In the genomic region with DNA sequence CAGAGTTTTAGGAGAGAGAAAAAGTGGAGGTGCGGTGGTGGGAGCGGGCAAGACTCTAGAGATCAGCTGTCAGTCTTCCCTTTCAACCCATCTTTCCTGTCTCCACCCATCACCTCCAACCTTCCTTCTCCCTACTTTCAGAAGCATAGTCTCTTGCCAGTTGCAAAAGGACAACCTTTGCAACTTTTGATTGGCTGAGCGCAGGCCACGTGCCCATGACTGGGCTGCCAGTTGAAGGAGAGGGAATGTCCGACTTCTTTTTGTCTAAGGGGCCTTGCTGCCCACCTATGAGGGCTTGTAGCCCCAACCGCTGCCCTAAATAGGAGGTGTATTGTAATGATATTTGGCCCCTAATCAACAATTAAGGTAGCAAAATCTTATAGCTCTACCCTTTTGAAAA, we compare ENCODE assay signal across 20 cellular contexts. TPM values are rescaled to one million over a fixed set of nuclear protein-coding genes. Genes with fewer than 3 reads are reported as not detected.
DNase-seq lines count a peak whose midpoint lies in the region; ATAC-seq, FAIRE-seq and TF ChIP-seq lines count a peak whose summit lies in the region.
"Had no signal": no experiment of that assay in that cellular context is flagged by ENCODE, and none has a peak within 500 bp of the region (broad histone marks: within the 10 kb centered on the region; RNA-seq: fewer than 3 reads in every experiment).

No MANE protein-coding gene starts in this region.

- no peaks in the 10 kb centered on the region; the same call in 1 of the 2 replicates for H3F3A ChIP-seq in GM23338 (replicated peaks; ENCODE audit: low read depth)

- peaks cover 22% of the 10 kb centered on the region for H3K4me1 ChIP-seq in GM23338 (ENCODE audit: insufficient read depth)
- peaks cover 29% of the 10 kb centered on the region for H3K4me1 ChIP-seq in KMS-11 (ENCODE audit: low read depth, poor library complexity, severe bottlenecking)
- peaks cover 2 to 5% (median 3%) of the 10 kb centered on the region in 4 experiments for H3K4me1 ChIP-seq in H1 (replicated peaks in 1 of 4; ENCODE audit: control insufficient read depth in 3 of 4, insufficient read depth in 4 of 4, low read length in 3 of 4)

- no peak overlapping the region for H3K27ac ChIP-seq in GM23338 (ENCODE audit: low read depth)
- no peak overlapping the region for H3K27ac ChIP-seq in KMS-11
- no peak overlapping the region for H3K27ac ChIP-seq in H1 (ENCODE audit: low read depth, low read length)
- H3K27ac ChIP-seq: BLaER1 had no signal

- H3K27ac Mint-ChIP-seq in GM23338, result no peak overlapping the region
- H3K27ac Mint-ChIP-seq in osteocyte (ENCODE audit: unreplicated experiment), result no peak overlapping the region
- H3K27ac Mint-ChIP-seq: CD4-positive, alpha-beta memory T cell had no signal

- H3K23me2 ChIP-seq in H1 (ENCODE audit: low read depth, low read length), result no peaks in the 10 kb centered on the region

- H4K5ac ChIP-seq in H1 (ENCODE audit: insufficient read length, low read depth, low read length), result no peak overlapping the region

- peaks cover 2% of the 10 kb centered on the region; the same call in 2 of the 3 replicates for H3K9me3 Mint-ChIP-seq in GM23338
- H3K9me3 Mint-ChIP-seq in osteocyte (ENCODE audit: unreplicated experiment), result no peaks in the 10 kb centered on the region
- H3K9me3 Mint-ChIP-seq: CD14-positive monocyte had no signal

- H3K4me3 Mint-ChIP-seq in GM23338 (no peak overlapping the region), osteocyte (ENCODE audit: unreplicated experiment) (no peak overlapping the region)
- H3K4me3 Mint-ChIP-seq: CD14-positive monocyte; CD4-positive, alpha-beta memory T cell had no signal

- H3K9ac ChIP-seq in KMS-11 (no peak overlapping the region), H1 (replicated peaks in 1 of 4; ENCODE audit: extremely low read depth in 1 of 4, low read depth in 3 of 4, low read length in 3 of 4) (no peak overlapping the region)
- H3K9ac ChIP-seq: BLaER1 had no signal

- TF ChIP-seq RAD21 in H1 (IDR thresholded peaks at IDR 0.05 in 1 of 2, conservative IDR thresholded peaks at IDR 0.05 in 1 of 2; ENCODE audit: low read depth in 2 of 2, low read length in 2 of 2), result no peak

- TF ChIP-seq EP300 in H1 (IDR thresholded peaks at IDR 0.05; ENCODE audit: borderline replicate concordance in 1 of 2, low read depth in 2 of 2, low read length in 2 of 2), result no peak

- TF ChIP-seq CTCF in GM23338 (conservative IDR thresholded peaks at IDR 0.05; ENCODE audit: low read depth in 2 of 2) (no peak), KMS-11 (conservative IDR thresholded peaks at IDR 0.05; ENCODE audit: low read depth, low read length) (no peak), H1 (IDR thresholded peaks at IDR 0.05; ENCODE audit: control extremely low read depth in 1 of 3, insufficient read depth in 1 of 3, low read depth in 1 of 3, low read length in 3 of 3) (no peak), osteocyte (IDR thresholded peaks at IDR 0.05) (no peak)

- no peaks in the 10 kb centered on the region for H3K9me3 ChIP-seq in H1 (ENCODE audit: insufficient read depth in 2 of 2, low read depth in 1 of 2, low read length in 1 of 2)
- H3K9me3 ChIP-seq: BLaER1 had no signal

- H3K27me3 ChIP-seq in GM23338 (ENCODE audit: insufficient read depth) (no peaks in the 10 kb centered on the region), KMS-11 (ENCODE audit: insufficient read depth, low read depth) (peaks cover 3% of the 10 kb centered on the region; the same call in 1 of the 2 replicates), H1 (replicated peaks in 1 of 4; ENCODE audit: control insufficient read depth in 3 of 4, extremely low read depth in 1 of 4, insufficient read depth in 3 of 4, low read length in 3 of 4) (no peaks in the 10 kb centered on the region; a peak in 1 of 7 replicates)
- H3K27me3 ChIP-seq: BLaER1 had no signal

- no peak overlapping the region for H2BK120ac ChIP-seq in H1 (replicated peaks; ENCODE audit: low read depth, low read length)

- H3K79me1 ChIP-seq in H1 (ENCODE audit: low read depth, low read length), result no peaks in the 10 kb centered on the region

- no peak overlapping the region for H2BK20ac ChIP-seq in H1 (ENCODE audit: low read length)

- no peak overlapping the region for H3K4me3 ChIP-seq in GM23338
- H3K4me3 ChIP-seq in KMS-11 (IDR thresholded peaks at IDR 0.05; ENCODE audit: insufficient read depth, low read depth, low read length), result no peak overlapping the region
- H3K4me3 ChIP-seq in H1 (ENCODE audit: extremely low read depth in 1 of 4, insufficient read depth in 2 of 4, low read depth in 3 of 4, low read length in 4 of 4), result no peak overlapping the region
- H3K4me3 ChIP-seq: BLaER1 had no signal

- H4K91ac ChIP-seq in H1 (replicated peaks; ENCODE audit: insufficient read length, low read length), result no peak overlapping the region

- no peak for ATAC-seq in GM23338
- no peak for ATAC-seq in esophagus mucosa

- 91% methylated on average over 6 of the region's 6 CpGs; no CpG with 5 or more reads in 1 of the 2 experiments for WGBS in H1 (ENCODE audit: extremely low coverage in 1 of 2, insufficient coverage in 1 of 2, insufficient read length in 1 of 2, insufficient replicate concordance in 2 of 2, low coverage in 1 of 2, low lambda C conversion rate in 2 of 2, missing lambda C conversion rate in 1 of 2), 2 experiments

- CTCF ChIA-PET in H1 (lab: Charles Lee; ENCODE audit: partially characterized antibody), result interaction anchor here (1.1 to 18.5 kb wide), 4 partner anchors 9 to 266 kb away, joined by 3 to 363 read pairs (median 4); no protein-coding TSS in a partner anchor

- H4K20me1 ChIP-seq in GM23338 (replicated peaks; ENCODE audit: insufficient read depth) (no peaks in the 10 kb centered on the region), KMS-11 (ENCODE audit: insufficient read depth) (no peaks in the 10 kb centered on the region), H1 (replicated peaks in 1 of 2; ENCODE audit: control insufficient read depth in 1 of 2, insufficient read depth in 2 of 2, low read length in 2 of 2) (no peaks in the 10 kb centered on the region)
- H4K20me1 ChIP-seq: BLaER1 had no signal

- H3K4me2 ChIP-seq in GM23338 (peak overlapping the region; percentile 20; the same call in 1 of the 2 replicates), KMS-11 (peak overlapping the region; percentile 26; the same call in 1 of the 2 replicates), H1 (ENCODE audit: insufficient read depth in 1 of 2, low read depth in 2 of 2, low read length in 2 of 2) (no peak overlapping the region)

- H2AFZ ChIP-seq in GM23338, result no peak overlapping the region
- H2AFZ ChIP-seq in KMS-11 (ENCODE audit: low read depth), result no peak overlapping the region
- no peak overlapping the region for H2AFZ ChIP-seq in H1 (ENCODE audit: low read length)

- H3K4me1 Mint-ChIP-seq in GM23338 (peaks cover 29% of the 10 kb centered on the region), osteocyte (ENCODE audit: unreplicated experiment) (peaks cover 7% of the 10 kb centered on the region)
- H3K4me1 Mint-ChIP-seq: CD4-positive, alpha-beta memory T cell had no signal

- H3K79me2 ChIP-seq in GM23338 (replicated peaks; ENCODE audit: insufficient read depth) (no peaks in the 10 kb centered on the region), KMS-11 (ENCODE audit: insufficient read depth, low read depth) (no peaks in the 10 kb centered on the region), H1 (ENCODE audit: control insufficient read depth in 1 of 2, insufficient read depth in 2 of 2, low read length in 2 of 2) (no peaks in the 10 kb centered on the region)

- no peak overlapping the region for H3K4ac ChIP-seq in H1 (replicated peaks; ENCODE audit: insufficient read length, low read depth, low read length)

- no peaks in the 10 kb centered on the region for H3K36me3 ChIP-seq in GM23338 (ENCODE audit: insufficient read depth)
- H3K36me3 ChIP-seq in KMS-11 (ENCODE audit: insufficient read depth), result no peaks in the 10 kb centered on the region
- no peaks in the 10 kb centered on the region for H3K36me3 ChIP-seq in H1 (ENCODE audit: control insufficient read depth in 2 of 4, insufficient read depth in 4 of 4, low read length in 3 of 4)
- H3K36me3 ChIP-seq: BLaER1 had no signal

- peaks cover 15% of the 10 kb centered on the region; the same call in 1 of the 2 replicates for H3K9me2 ChIP-seq in GM23338 (ENCODE audit: insufficient read depth)

- H3K14ac ChIP-seq in H1 (ENCODE audit: insufficient read length), result no peak overlapping the region

- H3K56ac ChIP-seq in H1 (replicated peaks; ENCODE audit: insufficient read length, low read depth, low read length), result no peak overlapping the region

- H4K8ac ChIP-seq in H1 (ENCODE audit: extremely low read depth, insufficient read depth, low read length), result 0 out of 2 replicates have a peak overlapping the region, but pooled peaks have one; percentile 6

- DNase-seq in GM23338 (ENCODE audit: low spot score), result no peak
- DNase-seq in H1 (ENCODE audit: low read depth in 1 of 2, low spot score in 2 of 2), result no peak
- DNase-seq in osteocyte (ENCODE audit: extremely low spot score, unreplicated experiment), result peak; percentile 40
- no peak for DNase-seq in ecto neural progenitor cell (ENCODE audit: low spot score)
- no peak for DNase-seq in NCI-H1417 (lab: John Stamatoyannopoulos, UW)
- DNase-seq: 8988T; CD4-positive, alpha-beta memory T cell; DMS153; DMS79; GDM1; HCEC 1CT had no signal

- POLR2A ChIA-PET in H1 (lab: Charles Lee; ENCODE audit: partially characterized antibody), result interaction anchor here (1.4 kb wide), 1 partner anchor 247 kb away, joined by 3 read pairs; no protein-coding TSS in a partner anchor

- FAIRE-seq in H1 (lab: Jason Lieb, UNC), result no peak
- FAIRE-seq: GM12892, GM18507 had no signal

- H3K36me3 Mint-ChIP-seq in GM23338 (ENCODE audit: low read depth) (peaks cover 8% of the 10 kb centered on the region; the same call in 2 of the 3 replicates), osteocyte (ENCODE audit: unreplicated experiment) (no peaks in the 10 kb centered on the region)
- H3K36me3 Mint-ChIP-seq: CD14-positive monocyte; CD4-positive, alpha-beta memory T cell had no signal

- H2AK5ac ChIP-seq in H1 (ENCODE audit: low read depth, low read length), result 0 out of 2 replicates have a peak overlapping the region, but pooled peaks have one; percentile 9

- H3K27me3 Mint-ChIP-seq in GM23338 (ENCODE audit: insufficient read depth, low read depth, poor library complexity) (peaks cover 16% of the 10 kb centered on the region), osteocyte (ENCODE audit: unreplicated experiment) (no peaks in the 10 kb centered on the region)

- H2BK15ac ChIP-seq in H1 (ENCODE audit: low read length), result no peak overlapping the region

- H2BK12ac ChIP-seq in H1 (ENCODE audit: low read depth, low read length), result no peak overlapping the region

- H3K23ac ChIP-seq in H1 (ENCODE audit: insufficient read length), result no peak overlapping the region

- no peak overlapping the region for H2BK5ac ChIP-seq in H1 (ENCODE audit: low read depth, low read length)

- no peak for TF ChIP-seq POLR2A in H1 (IDR thresholded peaks at IDR 0.05; ENCODE audit: control extremely low read depth in 1 of 2, low read depth in 2 of 2, low read length in 2 of 2)

- H3K18ac ChIP-seq in H1 (ENCODE audit: extremely low read depth, low read length), result no peak overlapping the region

RNA-seq across cellular contexts. Expression of gene CYP26A1, which starts 12.6 kb away (rescaled TPM):
- 1.8 and 2.8 TPM in 2 replicates for total RNA-seq in GM23338 (2014; rRNA removed; shearing (Covaris generic))
- polyA plus RNA-seq in GM23338 (2016; fragmentation: Nextera tagmentation; extraction: Ambion mirVana) (0.87 and 1.2 TPM in 2 replicates), H1 (2011; rRNA removed) (9.1 and 23.2 TPM in 2 replicates)
- 5.0 and 6.2 TPM in 2 replicates for total RNA-seq in H1 (2021; fragmentation: NEBNext Ultra II Directional; extraction: Animal tissue kit (Norgen Biotek cat#: 25700))
- 20.6 TPM for polyA plus RNA-seq in H1 (2011; cell fraction: cytosol; rRNA removed)
- polyA plus RNA-seq in H1 (2011; cell fraction: nucleus; rRNA removed), result 31.1 TPM
- 6.0 to 7.8 TPM (median 6.8 TPM) in 4 replicates for polyA plus RNA-seq in H1 (2012, experiment 1 of 2)
- 4.2 TPM for polyA plus RNA-seq in H1 (2012, experiment 2 of 2)
- 2.4 TPM for polyA plus RNA-seq in H1 (2013, experiment 1 of 2)
- polyA plus RNA-seq in H1 (2013, experiment 2 of 2), result 2.5 TPM
- 3.7 and 4.8 TPM in 2 replicates for polyA minus RNA-seq in H1 (2011; rRNA and poly(A)+ RNA removed)
- polyA minus RNA-seq in H1 (2011; cell fraction: cytosol; rRNA and poly(A)+ RNA removed), result 5.5 TPM
- polyA minus RNA-seq in H1 (2011; cell fraction: nucleus; rRNA and poly(A)+ RNA removed), result 6.6 TPM
- total RNA-seq in osteocyte (not detected in 2 replicates), esophagus mucosa (not detected)
- total RNA-seq: A673; CD4-positive, alpha-beta memory T cell; H4 had no signal
- polyA plus RNA-seq: AG04450; CD14-positive monocyte; CD4-positive, alpha-beta memory T cell had no signal

RNA-seq across cellular contexts. Expression of gene CYP26C1, which starts 25.7 kb away (rescaled TPM):
- total RNA-seq in GM23338 (2014; rRNA removed; shearing (Covaris generic)), result 0.24 TPM in 1 of 2 replicates, not detected in the other
- polyA plus RNA-seq in GM23338 (2016; fragmentation: Nextera tagmentation; extraction: Ambion mirVana), result not detected in 2 replicates
- 0.21 and 0.28 TPM in 2 replicates for total RNA-seq in H1 (2021; fragmentation: NEBNext Ultra II Directional; extraction: Animal tissue kit (Norgen Biotek cat#: 25700))
- polyA plus RNA-seq in H1 (2011; rRNA removed), result 0.12 and 0.93 TPM in 2 replicates
- polyA plus RNA-seq in H1 (2011; cell fraction: cytosol; rRNA removed), result 0.79 TPM
- polyA plus RNA-seq in H1 (2011; cell fraction: nucleus; rRNA removed), result 3.0 TPM
- 0.12 to 0.21 TPM (median 0.20 TPM) in 3 of 4 replicates, not detected in the other for polyA plus RNA-seq in H1 (2012, experiment 1 of 2)
- not detected for polyA plus RNA-seq in H1 (2012, experiment 2 of 2)
- polyA plus RNA-seq in H1 (2013, experiment 1 of 2), result 0.04 TPM
- 0.06 TPM for polyA plus RNA-seq in H1 (2013, experiment 2 of 2)
- 0.07 and 0.22 TPM in 2 replicates for polyA minus RNA-seq in H1 (2011; rRNA and poly(A)+ RNA removed)
- polyA minus RNA-seq in H1 (2011; cell fraction: cytosol; rRNA and poly(A)+ RNA removed), result 1.1 TPM
- polyA minus RNA-seq in H1 (2011; cell fraction: nucleus; rRNA and poly(A)+ RNA removed), result 2.2 TPM
- total RNA-seq in osteocyte, result 0.08 TPM in 1 of 2 replicates, not detected in the other
- not detected for total RNA-seq in esophagus mucosa
- total RNA-seq: H4 had no signal
- polyA plus RNA-seq: AG04450, CD14-positive monocyte had no signal

Comparison
In these comparisons a context has a peak if more than half of its experiments do, and no peak if none do; other contexts are left out.
1. H3K4me2 ChIP-seq: peak in GM23338 (single experiment) and KMS-11 (single experiment); none in H1 (0 of 2).